8 cellular contexts compared by ENCODE assay signal in genomic region chr16:67872131-67872630, GRCh38. TPM values are rescaled to one million over a fixed set of nuclear protein-coding genes. Genes with fewer than 3 reads are reported as not detected.
DNase-seq lines count a peak whose midpoint lies in the region; ATAC-seq and TF ChIP-seq lines count a peak whose summit lies in the region.

No MANE protein-coding gene starts in this region.

- peaks cover 0 to 35% (median 8%) of the 10 kb centered on the region in 4 donors for H3K4me1 ChIP-seq in right lobe of liver
- H3K4me1 ChIP-seq in thoracic aorta (ENCODE audit: control insufficient read depth in 1 of 2, low read depth in 2 of 2), result peaks cover 31 to 46% of the 10 kb centered on the region in 2 donors

- peaks cover 34% of the 10 kb centered on the region for H3K4me1 Mint-ChIP-seq in activated T-cell treated with anti-CD3 and anti-CD28 coated beads, Interleukin-2, amount 50 U/mL, for 4 hours (ENCODE audit: low read depth)

- TF ChIP-seq CTCF in right lobe of liver (IDR thresholded peaks at IDR 0.05) (no peak), thoracic aorta (IDR thresholded peaks at IDR 0.05) (no peak), GM13976 (IDR thresholded peaks at IDR 0.05; ENCODE audit: borderline replicate concordance, control extremely low read depth, extremely low read depth, insufficient read depth, missing control alignments) (no peak)

- no peaks in the 10 kb centered on the region for H3K27me3 ChIP-seq in right lobe of liver
- H3K27me3 ChIP-seq in thoracic aorta (replicated peaks; ENCODE audit: insufficient read depth), result no peaks in the 10 kb centered on the region

- peak overlapping the region; percentile 84 for H3K4me3 Mint-ChIP-seq in activated T-cell treated with anti-CD3 and anti-CD28 coated beads, Interleukin-2, amount 50 U/mL, for 4 hours

- H3K36me3 ChIP-seq in right lobe of liver (peaks cover 0 to 26% (median 8%) of the 10 kb centered on the region in 4 donors), thoracic aorta (peaks cover 23% of the 10 kb centered on the region)

- H3K9me3 ChIP-seq in right lobe of liver, result no peaks in the 10 kb centered on the region
- no peaks in the 10 kb centered on the region for H3K9me3 ChIP-seq in thoracic aorta

- no peak for ATAC-seq in activated T-cell treated with anti-CD3 and anti-CD28 coated beads, Interleukin-2, amount 50 U/mL, for 4 hours
- ATAC-seq in activated naive CD4-positive, alpha-beta T cell treated with anti-CD3 and anti-CD28 coated beads, Interleukin-2, amount 50 U/mL, for 72 hours, result no peak
- ATAC-seq in right lobe of liver (peak in 1 of 4 donors; percentile 2), thoracic aorta (ENCODE audit: insufficient number of reproducible peaks, low FRiP score, low read depth) (no peak), GM21515 (IDR thresholded peaks at IDR 0.05; ENCODE audit: unreplicated experiment) (no peak)

- no peak for TF ChIP-seq POLR2A in right lobe of liver (IDR thresholded peaks at IDR 0.05)

- H3K27me3 Mint-ChIP-seq in activated T-cell treated with anti-CD3 and anti-CD28 coated beads, Interleukin-2, amount 50 U/mL, for 4 hours (ENCODE audit: low read depth), result no peaks in the 10 kb centered on the region

- DNase-seq in activated T-cell treated with anti-CD3 and anti-CD28 coated beads, Interleukin-2, amount 50 U/mL, for 4 hours, result no peak
- DNase-seq in activated T-cell treated with anti-CD3 and anti-CD28 coated beads, Interleukin-2, amount 50 U/mL, for 48 hours, result no peak
- no peak for DNase-seq in activated naive CD4-positive, alpha-beta T cell treated with anti-CD3 and anti-CD28 coated beads, Interleukin-2, amount 50 U/mL, for 72 hours (ENCODE audit: low spot score in 2 of 2)
- no peak for DNase-seq in right lobe of liver
- DNase-seq in thoracic aorta (ENCODE audit: low spot score), result no peak
- no peak for DNase-seq in HK-2 (ENCODE audit: unreplicated experiment)
- no peak for DNase-seq in GM13976 (ENCODE audit: low spot score)

- peak overlapping the region; percentile 85 to 91 for H3K27ac Mint-ChIP-seq in activated naive CD4-positive, alpha-beta T cell treated with anti-CD3 and anti-CD28 coated beads, Interleukin-2, amount 50 U/mL, for 72 hours

- WGBS in right lobe of liver (ENCODE audit: insufficient coverage, low coverage, low lambda C conversion rate, missing lambda C conversion rate), result 60% methylated on average over 2 of the region's 2 CpGs

- intact Hi-C loops in right lobe of liver (cut with DNase I), result no loop called here

- peaks cover 10% of the 10 kb centered on the region for H3K36me3 Mint-ChIP-seq in activated T-cell treated with anti-CD3 and anti-CD28 coated beads, Interleukin-2, amount 50 U/mL, for 4 hours (ENCODE audit: insufficient read depth)
- peaks cover 0 to 8% of the 10 kb centered on the region in 2 donors for H3K36me3 Mint-ChIP-seq in activated naive CD4-positive, alpha-beta T cell treated with anti-CD3 and anti-CD28 coated beads, Interleukin-2, amount 50 U/mL, for 72 hours

- H3K4me3 ChIP-seq in right lobe of liver (peak overlapping the region; percentile 67 to 97 (median 96)), thoracic aorta (peak overlapping the region; percentile 95)

- in situ Hi-C loops in GM13976 (cut with MboI; ENCODE audit: low sequenced_read_pairs, unreplicated experiment), result no loop called here

- no peaks in the 10 kb centered on the region for H3K9me3 Mint-ChIP-seq in activated T-cell treated with anti-CD3 and anti-CD28 coated beads, Interleukin-2, amount 50 U/mL, for 4 hours
- H3K9me3 Mint-ChIP-seq in activated naive CD4-positive, alpha-beta T cell treated with anti-CD3 and anti-CD28 coated beads, Interleukin-2, amount 50 U/mL, for 72 hours, result no peaks in the 10 kb centered on the region

- H3K27ac ChIP-seq in right lobe of liver (peak overlapping the region; percentile 74 to 84 (median 76)), thoracic aorta (peak overlapping the region; percentile 71 to 79)

RNA-seq across cellular contexts. Expression of gene EDC4, which starts 0.7 kb away (rescaled TPM):
- 100 to 1,000 TPM; 114 to 124 (median 120) TPM for total RNA-seq in activated T-cell treated with anti-CD3 and anti-CD28 coated beads, Interleukin-2, amount 50 U/mL, for 4 hours
- 100 to 1,000 TPM; 108 to 117 TPM for total RNA-seq in activated naive CD4-positive, alpha-beta T cell treated with anti-CD3 and anti-CD28 coated beads, Interleukin-2, amount 50 U/mL, for 72 hours
- total RNA-seq in right lobe of liver (10 to 100 TPM; 16.2 to 25.4 (median 19.5) TPM), thoracic aorta (10 to 100 TPM; 57.4 to 61.0 TPM)

RNA-seq across cellular contexts. Expression of gene NRN1L, which starts 12.5 kb away (rescaled TPM):
- not detected for total RNA-seq in activated T-cell treated with anti-CD3 and anti-CD28 coated beads, Interleukin-2, amount 50 U/mL, for 4 hours
- total RNA-seq in activated naive CD4-positive, alpha-beta T cell treated with anti-CD3 and anti-CD28 coated beads, Interleukin-2, amount 50 U/mL, for 72 hours, result under 1 TPM in 1 of 2 donors, not detected in 1; 0.78 TPM
- total RNA-seq in right lobe of liver (under 1 TPM in 1 of 6 experiments, not detected in 5; 0.84 TPM), thoracic aorta (not detected)

RNA-seq across cellular contexts. Expression of gene PSKH1, which starts 20.9 kb away (rescaled TPM):
- total RNA-seq in activated T-cell treated with anti-CD3 and anti-CD28 coated beads, Interleukin-2, amount 50 U/mL, for 4 hours, result 10 to 100 TPM; 10.4 to 14.6 (median 10.9) TPM
- 10 to 100 TPM in 1 of 2 donors, 1 to 10 TPM in 1; 3.5 to 11.6 TPM for total RNA-seq in activated naive CD4-positive, alpha-beta T cell treated with anti-CD3 and anti-CD28 coated beads, Interleukin-2, amount 50 U/mL, for 72 hours
- total RNA-seq in right lobe of liver (10 to 100 TPM in 4 of 6 experiments, 1 to 10 TPM in 2; 6.7 to 22.6 (median 13.2) TPM), thoracic aorta (10 to 100 TPM; 24.1 to 36.0 TPM)

RNA-seq across cellular contexts. Expression of gene CENPT, which starts 24.7 kb away (rescaled TPM):
- total RNA-seq in activated T-cell treated with anti-CD3 and anti-CD28 coated beads, Interleukin-2, amount 50 U/mL, for 4 hours, result 10 to 100 TPM; 40.4 to 52.0 (median 46.3) TPM
- total RNA-seq in activated naive CD4-positive, alpha-beta T cell treated with anti-CD3 and anti-CD28 coated beads, Interleukin-2, amount 50 U/mL, for 72 hours, result 10 to 100 TPM; 49.5 to 86.4 TPM
- 10 to 100 TPM; 12.2 to 21.1 (median 18.2) TPM for total RNA-seq in right lobe of liver
- total RNA-seq in thoracic aorta, result 10 to 100 TPM; 59.6 to 70.9 TPM

RNA-seq across cellular contexts. Expression of gene NUTF2, which starts 25.4 kb away (rescaled TPM):
- total RNA-seq in activated T-cell treated with anti-CD3 and anti-CD28 coated beads, Interleukin-2, amount 50 U/mL, for 4 hours, result 100 to 1,000 TPM; 170 to 182 (median 182) TPM
- total RNA-seq in activated naive CD4-positive, alpha-beta T cell treated with anti-CD3 and anti-CD28 coated beads, Interleukin-2, amount 50 U/mL, for 72 hours, result 100 to 1,000 TPM; 111 to 160 TPM
- total RNA-seq in right lobe of liver (10 to 100 TPM; 23.4 to 67.8 (median 33.9) TPM), thoracic aorta (100 to 1,000 TPM in 1 of 2 donors, 10 to 100 TPM in 1; 79.0 to 172 TPM)
